21 cellular contexts compared by ENCODE assay signal in the genomic region with DNA sequence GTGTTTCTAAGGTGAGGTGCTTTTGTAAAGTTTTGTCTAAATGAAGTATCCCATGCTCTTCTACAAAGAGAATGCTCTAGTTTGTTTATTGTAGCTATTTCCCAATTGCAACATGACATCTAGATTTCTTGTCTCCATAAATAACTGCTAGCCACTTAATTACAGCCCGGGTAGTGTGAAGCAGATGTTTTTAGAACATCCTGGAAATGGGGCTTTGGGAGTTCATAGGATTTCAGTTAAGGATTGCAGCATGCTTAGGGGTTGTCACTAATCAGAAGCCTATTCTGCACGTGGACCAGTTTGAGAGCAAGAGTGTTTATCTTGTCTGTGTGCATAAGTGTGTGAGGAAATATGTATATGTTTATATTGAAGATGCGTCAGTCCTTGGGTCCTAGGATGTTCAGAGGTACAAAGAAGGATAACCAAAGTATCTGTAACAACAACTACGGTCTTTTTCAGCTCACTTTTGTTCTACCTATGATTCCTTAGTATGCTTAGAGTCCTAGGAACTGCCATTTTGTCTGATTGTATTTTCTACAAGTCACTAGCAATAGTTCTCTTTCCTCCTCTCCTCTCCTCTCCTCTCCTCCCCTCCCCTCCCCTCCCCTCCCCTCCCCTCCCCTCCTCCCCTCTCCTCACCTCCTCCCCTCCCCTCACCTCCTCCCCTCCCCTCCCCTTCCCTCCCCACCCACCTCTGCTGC.
"Had no signal": no experiment of that assay in that cellular context is flagged by ENCODE, and none has a peak within 500 bp of the region (broad histone marks: within the 10 kb centered on the region; RNA-seq: fewer than 3 reads in every experiment).

No MANE protein-coding gene starts in this region.

- ATAC-seq: natural killer cell had no signal

- H3K27ac ChIP-seq: coronary artery, esophagus squamous epithelium, left ventricle myocardium inferior, neutrophil, ovary, prostate gland, thoracic aorta had no signal

- H3K36me3 Mint-ChIP-seq: activated naive CD8-positive, alpha-beta T cell treated with anti-CD3 and anti-CD28 coated beads for 36 hours; natural killer cell; type B pancreatic cell had no signal

- H3K27me3 ChIP-seq: esophagus squamous epithelium, neutrophil, ovary had no signal

- H3K4me3 ChIP-seq: coronary artery, esophagus squamous epithelium, left ventricle myocardium inferior, ovary, prostate gland, thoracic aorta had no signal

- H3K4me1 ChIP-seq: esophagus squamous epithelium, prostate gland had no signal

- H3K9me3 ChIP-seq: esophagus squamous epithelium, left ventricle myocardium inferior, neutrophil, ovary, prostate gland, thoracic aorta had no signal

- H3K4me1 Mint-ChIP-seq: activated naive CD8-positive, alpha-beta T cell treated with anti-CD3 and anti-CD28 coated beads for 36 hours; natural killer cell had no signal

- H3K9me3 Mint-ChIP-seq: activated naive CD8-positive, alpha-beta T cell treated with anti-CD3 and anti-CD28 coated beads for 36 hours; endodermal cell; type B pancreatic cell had no signal

- DNase-seq: activated CD4-positive, alpha-beta T cell treated with anti-CD3 and anti-CD28 coated beads for 1 hour; activated CD4-positive, alpha-beta T cell treated with anti-CD3 and anti-CD28 coated beads, Interleukin-2, amount 50 U/mL, for 1 hour; activated naive CD4-positive, alpha-beta T cell treated with Interleukin-2 at 50 U/mL for 16 hours; activated naive CD8-positive, alpha-beta T cell treated with anti-CD3 and anti-CD28 coated beads for 36 hours; activated T-cell treated with anti-CD3 and anti-CD28 coated beads, Interleukin-2, amount 50 U/mL, for 48 hours; amniotic stem cell; endodermal cell; esophagus squamous epithelium; foreskin melanocyte; left ventricle myocardium inferior; midbrain; natural killer cell; ovary; stimulated activated CD4-positive, alpha-beta T cell treated with anti-CD3 and anti-CD28 coated beads, Interleukin-4, amount 100 ng/mL, for 24 hours; stimulated activated naive CD4-positive, alpha-beta T cell treated with Interleukin-2 at 50 U/mL for 16 hours; T-helper 1 cell had no signal

- H3K36me3 ChIP-seq: esophagus squamous epithelium, neutrophil, ovary, prostate gland, thoracic aorta had no signal

- H3K4me3 Mint-ChIP-seq: activated naive CD8-positive, alpha-beta T cell treated with anti-CD3 and anti-CD28 coated beads for 36 hours; endodermal cell; natural killer cell; type B pancreatic cell had no signal

- H3K27me3 Mint-ChIP-seq: activated naive CD8-positive, alpha-beta T cell treated with anti-CD3 and anti-CD28 coated beads for 36 hours; type B pancreatic cell had no signal

- H3K27ac Mint-ChIP-seq: activated naive CD8-positive, alpha-beta T cell treated with anti-CD3 and anti-CD28 coated beads for 36 hours; endodermal cell; natural killer cell; type B pancreatic cell had no signal
